32 cellular contexts compared by ENCODE assay signal in genomic region chr16:58259995-58260394, GRCh38. TPM values are rescaled to one million over a fixed set of nuclear protein-coding genes. Genes with fewer than 3 reads are reported as not detected.
"Had no signal": no experiment of that assay in that cellular context is flagged by ENCODE, and none has a peak within 500 bp of the region (broad histone marks: within the 10 kb centered on the region; RNA-seq: fewer than 3 reads in every experiment).

No MANE protein-coding gene starts in this region.

- H3K27ac ChIP-seq: stomach, suprapubic skin, testis, thoracic aorta, thyroid gland, tibial artery, tibial nerve, transverse colon, upper lobe of left lung, upper lobe of right lung, uterus, vagina had no signal

- FAIRE-seq: urothelium cell line had no signal

- H3K4me3 ChIP-seq: stomach, suprapubic skin, testis, thoracic aorta, thyroid gland, tibial artery, tibial nerve, transverse colon, upper lobe of left lung, upper lobe of right lung, uterus, vagina had no signal

- ATAC-seq: stimulated activated effector memory CD8-positive, alpha-beta T cell treated with anti-CD3 and anti-CD28 coated beads, Interleukin-12 subunit alpha, Interleukin-12 subunit beta, amount 100 ng/mL, for 72 hours; stimulated activated memory B cell treated with anti-CD40 and anti-IgM and Interleukin-4, amounts not matched to agents 10 μg/mL and 1 μg/mL and 100 μg/mL, for 72 hours; stimulated activated naive B cell treated with anti-CD40 and anti-IgM and Interleukin-4, amounts not matched to agents 10 μg/mL and 1 μg/mL and 100 μg/mL, for 72 hours; stimulated activated naive CD8-positive, alpha-beta T cell treated with anti-CD3 and anti-CD28 coated beads, Interleukin-15, amount 100 ng/mL, for 72 hours; stimulated activated naive CD8-positive, alpha-beta T cell treated with anti-CD3 and anti-CD28 coated beads, Interleukin-15, Interleukin-2, amounts not matched to agents 100 U/mL and 50 U/mL, for 24 hours; upper lobe of right lung had no signal

- H3K4me1 ChIP-seq: stomach, testis, tibial artery, tibial nerve, upper lobe of left lung, upper lobe of right lung, uterus, vagina had no signal

- H3K36me3 ChIP-seq: thyroid gland, transverse colon, upper lobe of left lung, upper lobe of right lung, uterus had no signal

- DNase-seq: stimulated activated CD4-positive, alpha-beta T cell treated with anti-CD3 and anti-CD28 coated beads, Interleukin-2, amount 100 ng/mL, for 48 hours; stimulated activated CD4-positive, alpha-beta T cell treated with anti-CD3 and anti-CD28 coated beads, Interleukin-4, amount 100 ng/mL, for 1 hour; stimulated activated CD4-positive, alpha-beta T cell treated with anti-CD3 and anti-CD28 coated beads, Interleukin-4, amount 100 ng/mL, for 24 hours; stimulated activated CD4-positive, alpha-beta T cell treated with anti-CD3 and anti-CD28 coated beads, Interleukin-4, amount 100 ng/mL, for 4 hours; stimulated activated CD8-positive, alpha-beta memory T cell treated with anti-CD3 and anti-CD28 coated beads, Interleukin-4, amount 100 ng/mL, for 48 hours; stimulated activated naive B cell treated with anti-CD40 and anti-IgM and Interleukin-4, amounts not matched to agents 10 μg/mL and 1 μg/mL and 100 μg/mL, for 72 hours; stimulated activated naive CD4-positive, alpha-beta T cell; stimulated activated naive CD4-positive, alpha-beta T cell treated with Interleukin-2 at 50 U/mL for 16 hours; stimulated activated naive CD8-positive, alpha-beta T cell treated with anti-CD3 and anti-CD28 coated beads, Interleukin-15, amount 100 ng/mL, for 72 hours; stimulated activated naive CD8-positive, alpha-beta T cell treated with anti-CD3 and anti-CD28 coated beads, Interleukin-15, Interleukin-2, amounts not matched to agents 100 U/mL and 50 U/mL, for 24 hours; stomach; substantia nigra; testis; thyroid gland; tibial artery; transverse colon; trophoblast cell; upper lobe of left lung; upper lobe of right lung; uterus had no signal

- H3K9me3 ChIP-seq: stomach, suprapubic skin, testis, thoracic aorta, thyroid gland, tibial artery, tibial nerve, transverse colon, upper lobe of left lung, upper lobe of right lung, uterus, vagina had no signal

- H3K27me3 ChIP-seq: stomach, suprapubic skin, testis, thyroid gland, tibial artery, tibial nerve, transverse colon, upper lobe of left lung, upper lobe of right lung, uterus, vagina had no signal

RNA-seq across cellular contexts. Expression of gene PRSS54, which starts 34.8 kb away (rescaled TPM):
- total RNA-seq: stomach, subcutaneous adipose tissue, suprapubic skin, temporal lobe, thoracic aorta, thyroid gland, tibial nerve, transverse colon, upper lobe of left lung, upper lobe of right lung, ureter, urinary bladder, uterus, vagina had no signal
- polyA plus RNA-seq: stomach, thymus, urinary bladder had no signal
